In genomic region chr2:236986524-236987330, GRCh38 we compare ENCODE assay signal across 18 cellular contexts.
DNase-seq lines count a peak whose midpoint lies in the region; ATAC-seq and TF ChIP-seq lines count a peak whose summit lies in the region.
"Had no signal": no experiment of that assay in that cellular context is flagged by ENCODE, and none has a peak within 500 bp of the region (broad histone marks: within the 10 kb centered on the region; RNA-seq: fewer than 3 reads in every experiment).

No MANE protein-coding gene starts in this region.

- no peak for TF ChIP-seq POLR2A in tibial nerve (IDR thresholded peaks at IDR 0.05)

- no peak overlapping the region for H4K91ac ChIP-seq in neuronal stem cell (ENCODE audit: low read depth, low read length, poor library complexity)

- H2BK15ac ChIP-seq in neuronal stem cell (ENCODE audit: low read length), result no peak overlapping the region

- H3K4me2 ChIP-seq in neuronal stem cell (ENCODE audit: insufficient read depth, low read length, poor library complexity, severe bottlenecking), result no peak overlapping the region

- DNase-seq in NCI-H1417 (lab: John Stamatoyannopoulos, UW), result peak; percentile 41 to 80 (median 77)
- no peak for DNase-seq in NCI-H1417 treated with DMSO at 0.1 percent for 48 hours (lab: John Stamatoyannopoulos, UW)
- peak; percentile 69 for DNase-seq in NCI-H1436 treated with DMSO at 0.1 percent for 48 hours (lab: John Stamatoyannopoulos, UW)
- peak; percentile 68 for DNase-seq in NCI-H774 (lab: John Stamatoyannopoulos, UW)
- no peak for DNase-seq in neuronal stem cell (ENCODE audit: low spot score)
- no peak for DNase-seq in NCI-H1694 treated with DMSO at 0.1 percent for 48 hours (lab: John Stamatoyannopoulos, UW)
- DNase-seq in tibial nerve (ENCODE audit: low spot score in 2 of 2), result no peak
- DNase-seq: activated CD4-positive, alpha-beta T cell treated with anti-CD3 and anti-CD28 coated beads, Interleukin-2, amount 50 U/mL, for 48 hours; activated naive CD4-positive, alpha-beta T cell treated with anti-CD3 and anti-CD28 coated beads, Interleukin-2, amount 50 U/mL, for 16 hours; activated T-cell treated with anti-CD3 and anti-CD28 coated beads, Interleukin-2, amount 50 U/mL, for 1 hour; Calu3; hippocampal formation; kidney; SHP77; WERI-Rb-1 had no signal

- H3K18ac ChIP-seq in neuronal stem cell (ENCODE audit: low read length), result peak overlapping the region; percentile 32

- no peak overlapping the region for H3K14ac ChIP-seq in neuronal stem cell (ENCODE audit: low read length)

- H3K4me1 ChIP-seq in neuronal stem cell (ENCODE audit: control insufficient read depth in 2 of 2, insufficient read depth in 1 of 2, low read depth in 1 of 2, low read length in 2 of 2), result peaks cover 7 to 13% of the 10 kb centered on the region in 2 donors
- peaks cover 0 to 27% (median 0%) of the 10 kb centered on the region in 4 donors for H3K4me1 ChIP-seq in tibial nerve

- H3K9me3 ChIP-seq in neuronal stem cell (replicated peaks in 1 of 2; ENCODE audit: control insufficient read depth in 2 of 2, insufficient read depth in 1 of 2, low read depth in 1 of 2, low read length in 2 of 2) (peaks cover 0 to 17% of the 10 kb centered on the region in 2 donors), tibial nerve (peaks cover 0 to 18% (median 2%) of the 10 kb centered on the region in 4 donors)

- no peak overlapping the region for H3K9ac ChIP-seq in neuronal stem cell (ENCODE audit: low read depth, low read length, poor library complexity)

- ATAC-seq in GM18498 (IDR thresholded peaks at IDR 0.05; ENCODE audit: unreplicated experiment), result no peak

- no peak overlapping the region for H2AK5ac ChIP-seq in neuronal stem cell (ENCODE audit: low read depth, low read length)

- H2BK5ac ChIP-seq in neuronal stem cell (ENCODE audit: low read length), result no peak overlapping the region

- no peak overlapping the region for H2AFZ ChIP-seq in neuronal stem cell (ENCODE audit: low read length)

- H3K27ac ChIP-seq in neuronal stem cell (replicated peaks; ENCODE audit: low read length) (no peak overlapping the region), tibial nerve (peak overlapping the region in 1 of 4 donors; percentile 87)
- H3K27ac ChIP-seq: 22Rv1, thoracic aorta, WERI-Rb-1 had no signal

- H3K79me1 ChIP-seq in neuronal stem cell (ENCODE audit: low read depth, low read length), result no peaks in the 10 kb centered on the region

- H3K36me3 ChIP-seq in neuronal stem cell (replicated peaks in 1 of 2; ENCODE audit: control insufficient read depth in 2 of 2, insufficient read depth in 2 of 2, low read length in 2 of 2) (no peaks in the 10 kb centered on the region), tibial nerve (no peaks in the 10 kb centered on the region)
- H3K36me3 ChIP-seq: thoracic aorta, WERI-Rb-1 had no signal

- no peak overlapping the region for H3K4ac ChIP-seq in neuronal stem cell (ENCODE audit: low read length)

- no peaks in the 10 kb centered on the region for H3K27me3 ChIP-seq in neuronal stem cell (ENCODE audit: control insufficient read depth in 3 of 3, insufficient read depth in 3 of 3, low read depth in 1 of 3, low read length in 3 of 3)
- H3K27me3 ChIP-seq in tibial nerve, result no peaks in the 10 kb centered on the region

- H2BK12ac ChIP-seq in neuronal stem cell (ENCODE audit: low read length), result no peak overlapping the region

- H3K4me3 ChIP-seq in neuronal stem cell (ENCODE audit: low read length in 2 of 2) (no peak overlapping the region), tibial nerve (no peak overlapping the region)
- H3K4me3 ChIP-seq: thoracic aorta had no signal

- H3K23ac ChIP-seq in neuronal stem cell (ENCODE audit: low read depth, low read length, poor library complexity), result no peak overlapping the region

- no peak overlapping the region for H4K8ac ChIP-seq in neuronal stem cell (ENCODE audit: low read depth, low read length)

- no peak overlapping the region for H2BK120ac ChIP-seq in neuronal stem cell (ENCODE audit: low read depth, low read length)

- TF ChIP-seq EP300 in tibial nerve (IDR thresholded peaks at IDR 0.05), result no peak

- WGBS in neuronal stem cell (ENCODE audit: extremely low coverage in 2 of 2, insufficient read length in 2 of 2, insufficient replicate concordance in 1 of 2), 2 donors, result no CpG with 5 or more reads among the region's 10 CpGs
- WGBS in tibial nerve, 2 donors, result 76 to 83% methylated on average over 10 of the region's 10 CpGs

- TF ChIP-seq CTCF in tibial nerve (IDR thresholded peaks at IDR 0.05), result no peak

Comparison
In these comparisons a context has a peak if more than half of its experiments do, and no peak if none do; other contexts are left out.
1. DNase-seq: peak in NCI-H1417 (3 of 3), NCI-H1436 treated with DMSO at 0.1 percent for 48 hours (single experiment) and NCI-H774 (single experiment); none in NCI-H1417 treated with DMSO at 0.1 percent for 48 hours (single experiment), neuronal stem cell (single experiment), NCI-H1694 treated with DMSO at 0.1 percent for 48 hours (single experiment) and tibial nerve (0 of 2).